In genomic region chr1:8915446-8915845, GRCh38 we compare ENCODE assay signal across 33 cellular contexts. TPM values are rescaled to one million over a fixed set of nuclear protein-coding genes. Genes with fewer than 3 reads are reported as not detected.
DNase-seq lines count a peak whose midpoint lies in the region; ATAC-seq, FAIRE-seq and TF ChIP-seq lines count a peak whose summit lies in the region.
"Had no signal": no experiment of that assay in that cellular context is flagged by ENCODE, and none has a peak within 500 bp of the region (broad histone marks: within the 10 kb centered on the region; RNA-seq: fewer than 3 reads in every experiment).

No MANE protein-coding gene starts in this region.

- H3K4ac ChIP-seq in H9 (ENCODE audit: low read depth, low read length): no peak overlapping the region

- no peaks in the 10 kb centered on the region for H3K23me2 ChIP-seq in H9 (ENCODE audit: insufficient read length, low read depth, low read length, poor library complexity, severe bottlenecking)

- TF ChIP-seq RAD21 in HepG2 (CRISPR knock-in tag; IDR thresholded peaks at IDR 0.05): no peak
- TF ChIP-seq RAD21 in GM12878 (IDR thresholded peaks at IDR 0.05; ENCODE audit: insufficient read depth, low read depth, low read length): no peak

- no peak overlapping the region for H4K91ac ChIP-seq in H9 (ENCODE audit: insufficient read length, low read depth, low read length)

- H3K27me3 ChIP-seq in HepG2 (ENCODE audit: control insufficient read depth in 1 of 2, insufficient read depth in 2 of 2, low read length in 2 of 2) (no peaks in the 10 kb centered on the region; a peak in 1 of 5 replicates), right lobe of liver (no peaks in the 10 kb centered on the region), NT2/D1 (ENCODE audit: insufficient read depth, insufficient read length) (no peaks in the 10 kb centered on the region), GM12878 (replicated peaks in 1 of 2; ENCODE audit: control insufficient read depth in 2 of 2, insufficient read depth in 2 of 2, low read length in 1 of 2) (peaks cover 0 to 3% of the 10 kb centered on the region in 2 experiments; a peak in 3 of 4 replicates), H9 (ENCODE audit: insufficient read depth, low read length) (no peaks in the 10 kb centered on the region)
- H3K27me3 ChIP-seq: BE2C, stomach, thyroid gland had no signal

- SMC1A ChIA-PET in GM12878 (lab: Charles Lee; ENCODE audit: uncharacterized antibody, unreplicated experiment): interaction anchor here (1.0 to 2.7 kb wide), 5 partner anchors 17 to 195 kb away, joined by 3 to 10 read pairs (median 5); no protein-coding TSS in a partner anchor

- no peak overlapping the region for H3T11ph ChIP-seq in H9 (ENCODE audit: low read length)

- DNase-seq in HepG2 (ENCODE audit: low spot score) (no peak), right lobe of liver (no peak), NT2/D1 (ENCODE audit: low read depth, low spot score) (peak; percentile 30), GM12878 (ENCODE audit: low read depth, low spot score) (no peak), H9 (no peak)
- DNase-seq: activated CD4-positive, alpha-beta T cell treated with anti-CD3 and anti-CD28 coated beads for 4 hours; activated naive CD4-positive, alpha-beta T cell; activated T-cell treated with anti-CD3 and anti-CD28 coated beads, Interleukin-2, amount 50 U/mL, for 4 hours; BE2C; COR-L47; effector CD8-positive, alpha-beta T cell; glutamatergic neuron; islet precursor cell; left ventricle myocardium inferior; NCI-H1048; NCI-H1694 treated with DMSO at 0.1 percent for 48 hours; NCI-H2171 treated with DMSO at 0.1 percent for 48 hours; NCI-H524; occipital lobe; RPMI8226; stomach; T-helper 17 cell; thyroid gland had no signal

- H4K20me1 ChIP-seq in HepG2 (ENCODE audit: insufficient read depth, low read length) (no peaks in the 10 kb centered on the region), GM12878 (ENCODE audit: control insufficient read depth, insufficient read depth) (no peaks in the 10 kb centered on the region), H9 (ENCODE audit: control insufficient read depth, insufficient read depth, insufficient read length) (no peaks in the 10 kb centered on the region)

- intact Hi-C loops in HepG2 (cut with micrococcal nuclease; ENCODE audit: unreplicated experiment) (loop anchor here (5.0 kb wide), 1 partner anchor 187 kb away; no protein-coding TSS in a partner anchor), right lobe of liver (cut with DNase I) (no loop called here), GM12878 (cut with micrococcal nuclease; ENCODE audit: unreplicated experiment) (loop anchor here (5.0 kb wide), 1 partner anchor 92 kb away; no protein-coding TSS in a partner anchor)

- no peak overlapping the region for H3K27ac ChIP-seq in HepG2 (ENCODE audit: extremely low read length, insufficient read depth, low read length)
- no peak overlapping the region for H3K27ac ChIP-seq in right lobe of liver
- no peak overlapping the region for H3K27ac ChIP-seq in GM12878 (ENCODE audit: control insufficient read depth, insufficient read depth)
- H3K27ac ChIP-seq in H9 (ENCODE audit: insufficient read length, low read depth, low read length): no peak overlapping the region
- H3K27ac ChIP-seq: left ventricle myocardium inferior, SK-N-MC, stomach, thyroid gland had no signal

- H3K4me3 Mint-ChIP-seq in H9: no peak overlapping the region
- H3K4me3 Mint-ChIP-seq: activated T-cell treated with anti-CD3 and anti-CD28 coated beads, Interleukin-2, amount 50 U/mL, for 4 hours; IgD-negative memory B cell; T-helper 17 cell had no signal

- H3K36me3 ChIP-seq in HepG2 (replicated peaks in 1 of 2; ENCODE audit: control insufficient read depth in 1 of 2, insufficient read depth in 2 of 2, low read length in 2 of 2) (no peaks in the 10 kb centered on the region), right lobe of liver (no peaks in the 10 kb centered on the region), NT2/D1 (ENCODE audit: insufficient read depth, insufficient read length, low read length) (no peaks in the 10 kb centered on the region), GM12878 (ENCODE audit: control insufficient read depth in 2 of 2, insufficient read depth in 2 of 2, low read length in 1 of 2) (no peaks in the 10 kb centered on the region)
- H3K36me3 ChIP-seq: BE2C, left ventricle myocardium inferior, stomach, thyroid gland had no signal

- BruUV-seq in HepG2 (replicated peaks; lab: Mats Ljungman, UMichigan) (no TSS peak), GM12878 (replicated peaks; lab: Mats Ljungman, UMichigan) (no TSS peak)

- RAD21 ChIA-PET in GM12878 (lab: Charles Lee; ENCODE audit: unreplicated experiment): interaction anchor here (1.0 to 1.4 kb wide), 2 partner anchors 90 to 186 kb away, joined by 3 read pairs; no protein-coding TSS in a partner anchor

- no peak overlapping the region for H2BK20ac ChIP-seq in H9 (ENCODE audit: low read depth, low read length, poor library complexity, severe bottlenecking)

- H2BK120ac ChIP-seq in H9 (ENCODE audit: low read depth, low read length, poor library complexity, severe bottlenecking): no peak overlapping the region

- H3K4me1 Mint-ChIP-seq in H9: peaks cover 28 to 39% of the 10 kb centered on the region in 2 experiments

- no peak overlapping the region for H3K4me3 ChIP-seq in HepG2 (replicated peaks in 1 of 3; ENCODE audit: insufficient read depth in 1 of 3, low read depth in 2 of 3, low read length in 3 of 3)
- H3K4me3 ChIP-seq in right lobe of liver: no peak overlapping the region
- no peak overlapping the region for H3K4me3 ChIP-seq in NT2/D1 (ENCODE audit: insufficient read length, low read depth)
- no peak overlapping the region for H3K4me3 ChIP-seq in GM12878
- H3K4me3 ChIP-seq: left ventricle myocardium inferior, SK-N-MC, stomach, thyroid gland had no signal

- H3K9me3 ChIP-seq in HepG2 (ENCODE audit: low read length) (no peaks in the 10 kb centered on the region), right lobe of liver (no peaks in the 10 kb centered on the region), NT2/D1 (ENCODE audit: insufficient read depth, low read length) (no peaks in the 10 kb centered on the region; the same call in 1 of the 2 replicates), GM12878 (replicated peaks; ENCODE audit: control insufficient read depth, insufficient read depth, low read length) (no peaks in the 10 kb centered on the region; the same call in 2 of the 3 replicates), H9 (ENCODE audit: control insufficient read depth, low read depth, low read length) (no peaks in the 10 kb centered on the region)
- H3K9me3 ChIP-seq: BE2C, left ventricle myocardium inferior, stomach, thyroid gland had no signal

- no peak overlapping the region for H2AFZ ChIP-seq in HepG2 (ENCODE audit: low read length)
- no peak overlapping the region for H2AFZ ChIP-seq in GM12878 (ENCODE audit: control insufficient read depth, low read depth, low read length)
- H2AFZ ChIP-seq in H9 (ENCODE audit: low read length): no peak overlapping the region

- H3K9ac ChIP-seq in HepG2 (ENCODE audit: insufficient read depth, low read depth, low read length) (no peak overlapping the region), NT2/D1 (ENCODE audit: insufficient read length, low read depth) (no peak overlapping the region), GM12878 (ENCODE audit: control insufficient read depth, insufficient read depth, low read length) (no peak overlapping the region), H9 (ENCODE audit: extremely low read depth, insufficient read length, low read length) (no peak overlapping the region)

- ATAC-seq in HepG2 (no peak), right lobe of liver (no peak), GM12878 (no peak), GM21367 (IDR thresholded peaks at IDR 0.05; ENCODE audit: unreplicated experiment) (no peak), GM19452 (IDR thresholded peaks at IDR 0.05; ENCODE audit: unreplicated experiment) (no peak), HG02884 (IDR thresholded peaks at IDR 0.05; ENCODE audit: unreplicated experiment) (no peak)
- ATAC-seq: activated T-cell treated with anti-CD3 and anti-CD28 coated beads, Interleukin-2, amount 50 U/mL, for 4 hours; T-helper 17 cell had no signal

- H2BK12ac ChIP-seq in H9 (ENCODE audit: insufficient read length, low read depth, low read length): no peak overlapping the region

- TF ChIP-seq POLR2A in HepG2 (IDR thresholded peaks at IDR 0.05; ENCODE audit: insufficient read depth in 1 of 2, low read depth in 2 of 2, low read length in 2 of 2) (no peak), right lobe of liver (IDR thresholded peaks at IDR 0.05) (no peak), GM12878 (IDR thresholded peaks at IDR 0.05; ENCODE audit: low read depth, low read length) (no peak)

- in situ Hi-C loops in HepG2 (cut with HindIII; ENCODE audit: extremely low pct_ligation_motif_present, low pct_unique_long_range_greater_than_20kb) (loop anchor here (5.0 kb wide), 1 partner anchor 92 kb away; no protein-coding TSS in a partner anchor), GM12878 (cut with MboI) (loop anchor here (5.0 to 10.0 kb wide), 2 partner anchors 72 to 189 kb away; no protein-coding TSS in a partner anchor)

- no peaks in the 10 kb centered on the region for H3K79me1 ChIP-seq in H9 (ENCODE audit: insufficient read depth, low read depth, low read length, poor library complexity, severe bottlenecking)

- no peak overlapping the region for H2AK5ac ChIP-seq in H9 (ENCODE audit: insufficient read length, low read length)

- no peak for TF ChIP-seq CTCF in HepG2 (CRISPR knock-in tag; IDR thresholded peaks at IDR 0.05)
- no peak for TF ChIP-seq CTCF in right lobe of liver (IDR thresholded peaks at IDR 0.05)
- TF ChIP-seq CTCF in GM12878 (IDR thresholded peaks at IDR 0.05 in 2 of 3, conservative IDR thresholded peaks at IDR 0.05 in 1 of 3; ENCODE audit: control insufficient read depth in 2 of 3, extremely low read depth in 1 of 3, insufficient read depth in 1 of 3, low read depth in 3 of 3, low read length in 3 of 3): no peak
- no peak for TF ChIP-seq CTCF in H9 (conservative IDR thresholded peaks at IDR 0.05)

- no peak overlapping the region for H3K56ac ChIP-seq in H9 (ENCODE audit: insufficient read length, low read depth, low read length)

- H3K36me3 Mint-ChIP-seq in H9 (ENCODE audit: insufficient read depth in 1 of 3, low read depth in 3 of 3): peaks cover 2 to 12% (median 11%) of the 10 kb centered on the region in 3 experiments; a peak in 6 of 7 replicates
- H3K36me3 Mint-ChIP-seq: IgD-negative memory B cell had no signal

- H3K27ac Mint-ChIP-seq in H9: peak overlapping the region in 1 of 3 experiments; percentile 86; a peak in 3 of 7 replicates
- H3K27ac Mint-ChIP-seq: T-helper 17 cell had no signal

- H3K4me2 ChIP-seq in HepG2 (ENCODE audit: low read depth, low read length): no peak overlapping the region
- H3K4me2 ChIP-seq in GM12878 (ENCODE audit: control insufficient read depth, insufficient read depth): no peak overlapping the region
- no peak overlapping the region for H3K4me2 ChIP-seq in H9 (ENCODE audit: insufficient read depth, insufficient read length, low read length)

- H4K5ac ChIP-seq in H9 (ENCODE audit: insufficient read length, low read depth, low read length): no peak overlapping the region

- POLR2A ChIA-PET in HepG2 (lab: Yijun Ruan, JAX) (interaction anchor here (1.6 to 2.4 kb wide), 2 partner anchors 35 to 38 kb away, joined by 5 to 12 read pairs; partner anchors contain the start of gene ENO1), GM12878 (lab: Charles Lee) (no interaction called here)

- H3K4me1 ChIP-seq in HepG2 (ENCODE audit: insufficient read depth, low read length) (peaks cover 70% of the 10 kb centered on the region), right lobe of liver (no peaks in the 10 kb centered on the region), NT2/D1 (ENCODE audit: insufficient read depth, insufficient read length) (no peaks in the 10 kb centered on the region), GM12878 (ENCODE audit: control insufficient read depth, insufficient read depth, low read length) (no peaks in the 10 kb centered on the region), H9 (ENCODE audit: insufficient read depth, low read length) (no peaks in the 10 kb centered on the region)
- H3K4me1 ChIP-seq: BE2C, left ventricle myocardium inferior had no signal

- H3K14ac ChIP-seq in H9 (ENCODE audit: insufficient read depth, low read length): no peak overlapping the region

- H4K8ac ChIP-seq in H9 (replicated peaks; ENCODE audit: insufficient read length, low read depth, low read length): no peak overlapping the region

- no peak overlapping the region for H2BK5ac ChIP-seq in H9 (ENCODE audit: insufficient read length, low read length)

- H3K27me3 Mint-ChIP-seq in H9 (ENCODE audit: low read depth): peaks cover 3% of the 10 kb centered on the region; the same call in 1 of the 2 replicates
- H3K27me3 Mint-ChIP-seq: T-helper 17 cell had no signal

- no peaks in the 10 kb centered on the region for H3K79me2 ChIP-seq in HepG2 (ENCODE audit: insufficient read depth, low read length)
- no peaks in the 10 kb centered on the region for H3K79me2 ChIP-seq in GM12878 (ENCODE audit: control insufficient read depth, insufficient read depth, low read length)
- no peaks in the 10 kb centered on the region for H3K79me2 ChIP-seq in H9 (ENCODE audit: insufficient read depth, low read length)

- CTCF ChIA-PET in HepG2 (lab: Yijun Ruan, JAX; ENCODE audit: low intra/inter-chr PET ratio, low total read pairs) (no interaction called here), GM12878 (lab: Yijun Ruan, JAX) (interaction anchor here (0.7 to 2.9 kb wide), 5 partner anchors 72 to 899 kb away, joined by 3 to 22 read pairs (median 9); no protein-coding TSS in a partner anchor)

- H3K9me3 Mint-ChIP-seq in H9: peaks cover 6 to 11% of the 10 kb centered on the region in 2 experiments
- H3K9me3 Mint-ChIP-seq: activated T-cell treated with anti-CD3 and anti-CD28 coated beads, Interleukin-2, amount 50 U/mL, for 4 hours; IgD-negative memory B cell had no signal

- TF ChIP-seq EP300 in HepG2 (IDR thresholded peaks at IDR 0.05; ENCODE audit: low read depth in 2 of 2, low read length in 2 of 2) (no peak), HepG2 (CRISPR knock-in tag; IDR thresholded peaks at IDR 0.05; ENCODE audit: borderline replicate concordance) (no peak), GM12878 (IDR thresholded peaks at IDR 0.05; ENCODE audit: borderline replicate concordance in 1 of 2, control insufficient read depth in 1 of 2, low read depth in 2 of 2, low read length in 2 of 2) (no peak)

- H2BK15ac ChIP-seq in H9 (ENCODE audit: low read depth, low read length): no peak overlapping the region

- no peak overlapping the region for H3K23ac ChIP-seq in H9 (ENCODE audit: insufficient read length, low read depth, low read length)

- H3K18ac ChIP-seq in H9 (ENCODE audit: insufficient read length, low read depth, low read length): no peak overlapping the region

- 4% methylated on average over 3 of the region's 3 CpGs for WGBS in HepG2 (ENCODE audit: low lambda C conversion rate)
- WGBS in right lobe of liver (ENCODE audit: insufficient coverage, low coverage, low lambda C conversion rate, missing lambda C conversion rate): 44% methylated on average over 3 of the region's 3 CpGs
- 1% methylated on average over 3 of the region's 3 CpGs for WGBS in GM12878 (ENCODE audit: insufficient coverage, insufficient replicate concordance, low lambda C conversion rate, missing lambda C conversion rate)
- WGBS in H9 (ENCODE audit: extremely low coverage, insufficient read length, low lambda C conversion rate): no CpG with 5 or more reads among the region's 3 CpGs

- FAIRE-seq in HepG2 (lab: Jason Lieb, UNC) (no peak), GM12878 (lab: Jason Lieb, UNC) (no peak)
- FAIRE-seq: bronchial epithelial cell, colon had no signal

RNA-seq across cellular contexts. Expression of gene CA6, which starts 30.2 kb away (rescaled TPM):
- total RNA-seq in HepG2 (2016; rRNA removed; fragmentation: Illumina TruSeq; extraction: Trizol) (not detected in 2 replicates), right lobe of liver (not detected), GM12878 (2014; rRNA removed) (not detected in 2 replicates), GM12878 (2014; rRNA removed; fragmentation: Illumina TruSeq; extraction: Trizol) (not detected in 2 replicates), GM12878 (2021) (not detected in 2 replicates), H9 (2021) (not detected in 2 replicates)
- not detected in 2 replicates for total RNA-seq in HepG2 (2016; cell fraction: cytosol; rRNA removed; fragmentation: Illumina TruSeq; extraction: Trizol; ENCODE audit: low read depth)
- not detected in 2 replicates for total RNA-seq in HepG2 (2016; cell fraction: insoluble cytoplasmic fraction; rRNA removed; fragmentation: Illumina TruSeq; extraction: Trizol)
- not detected in 2 replicates for total RNA-seq in HepG2 (2016; cell fraction: membrane; rRNA removed; fragmentation: Illumina TruSeq; extraction: Trizol)
- total RNA-seq in HepG2 (2016; cell fraction: nucleus; rRNA removed; fragmentation: Illumina TruSeq; extraction: Trizol): not detected in 2 replicates
- polyA plus RNA-seq in HepG2 (2011; rRNA removed) (not detected in 2 replicates), GM12878 (2011; rRNA removed) (not detected in 2 replicates), GM12878 (2014; fragmentation: Illumina TruSeq; extraction: Trizol) (not detected in 2 replicates), GM12878 (2014; fragmentation: Nextera tagmentation; extraction: Ambion mirVana) (not detected), GM12878 (2014; rRNA removed) (not detected in 2 replicates), GM12878 (2016; fragmentation: Nextera tagmentation; extraction: Ambion mirVana) (not detected)
- polyA plus RNA-seq in HepG2 (2011; cell fraction: cytosol; rRNA removed): not detected in 2 replicates
- not detected in 2 replicates for polyA plus RNA-seq in HepG2 (2011; cell fraction: nucleus; rRNA removed)
- not detected in 2 replicates for polyA plus RNA-seq in HepG2 (2012)
- polyA plus RNA-seq in HepG2 (2016; cell fraction: cytosol; fragmentation: Illumina TruSeq; extraction: Trizol; ENCODE audit: low read depth): not detected in 2 replicates
- not detected in 2 replicates for polyA plus RNA-seq in HepG2 (2016; cell fraction: insoluble cytoplasmic fraction; fragmentation: Illumina TruSeq; extraction: Trizol; ENCODE audit: low read depth)
- polyA plus RNA-seq in HepG2 (2016; cell fraction: membrane; fragmentation: Illumina TruSeq; extraction: Trizol; ENCODE audit: low read depth): not detected in 2 replicates
- not detected in 2 replicates for polyA plus RNA-seq in HepG2 (2016; cell fraction: nucleus; fragmentation: Illumina TruSeq; extraction: Trizol; ENCODE audit: insufficient read depth, low read depth)
- polyA minus RNA-seq in HepG2 (2011; rRNA and poly(A)+ RNA removed; ENCODE audit: low replicate concordance): not detected in 2 replicates
- polyA minus RNA-seq in HepG2 (2011; cell fraction: cytosol; rRNA and poly(A)+ RNA removed): not detected in 2 replicates
- polyA minus RNA-seq in HepG2 (2011; cell fraction: nucleus; rRNA and poly(A)+ RNA removed): not detected in 2 replicates
- total RNA-seq in GM12878 (2013; cell fraction: nucleolus; rRNA removed): not detected in 2 replicates
- polyA plus RNA-seq in GM12878 (2011; ENCODE audit: low read depth): not detected
- not detected in 2 replicates for polyA plus RNA-seq in GM12878 (2011; cell fraction: cytosol; rRNA removed)
- polyA plus RNA-seq in GM12878 (2011; cell fraction: nucleus; rRNA removed): not detected in 2 replicates
- polyA plus RNA-seq in GM12878 (2012): not detected in 2 replicates
- polyA minus RNA-seq in GM12878 (2011; rRNA and poly(A)+ RNA removed): not detected in 2 replicates
- not detected in 2 replicates for polyA minus RNA-seq in GM12878 (2011; cell fraction: cytosol; rRNA and poly(A)+ RNA removed)
- polyA minus RNA-seq in GM12878 (2011; cell fraction: nucleus; rRNA and poly(A)+ RNA removed): not detected in 2 replicates
- total RNA-seq: bronchial epithelial cell, epithelial cell of proximal tubule, left ventricle myocardium inferior, mesenteric fat pad, occipital lobe, skeletal muscle tissue, stomach, thyroid gland had no signal
- polyA plus RNA-seq: IgD-negative memory B cell, stomach had no signal

RNA-seq across cellular contexts. Expression of gene ENO1, which starts 37.0 kb away (rescaled TPM):
- total RNA-seq in HepG2 (2016; rRNA removed; fragmentation: Illumina TruSeq; extraction: Trizol) (1,559 and 2,216 TPM in 2 replicates), right lobe of liver (100 to 1,000 TPM; 314 to 792 (median 539) TPM), GM12878 (2014; rRNA removed) (2,091 and 2,104 TPM in 2 replicates), GM12878 (2014; rRNA removed; fragmentation: Illumina TruSeq; extraction: Trizol) (1,863 and 1,937 TPM in 2 replicates), GM12878 (2021) (1,850 and 1,883 TPM in 2 replicates), H9 (2021) (1,781 and 1,786 TPM in 2 replicates)
- 233 and 251 TPM in 2 replicates for total RNA-seq in HepG2 (2016; cell fraction: cytosol; rRNA removed; fragmentation: Illumina TruSeq; extraction: Trizol; ENCODE audit: low read depth)
- 1,559 and 2,270 TPM in 2 replicates for total RNA-seq in HepG2 (2016; cell fraction: insoluble cytoplasmic fraction; rRNA removed; fragmentation: Illumina TruSeq; extraction: Trizol)
- 352 and 366 TPM in 2 replicates for total RNA-seq in HepG2 (2016; cell fraction: membrane; rRNA removed; fragmentation: Illumina TruSeq; extraction: Trizol)
- total RNA-seq in HepG2 (2016; cell fraction: nucleus; rRNA removed; fragmentation: Illumina TruSeq; extraction: Trizol): 647 and 688 TPM in 2 replicates
- polyA plus RNA-seq in HepG2 (2011; rRNA removed) (2,835 and 3,103 TPM in 2 replicates), GM12878 (2011; rRNA removed) (3,232 and 3,745 TPM in 2 replicates), GM12878 (2014; fragmentation: Illumina TruSeq; extraction: Trizol) (1,358 and 1,983 TPM in 2 replicates), GM12878 (2014; fragmentation: Nextera tagmentation; extraction: Ambion mirVana) (1,000 to 10,000 TPM; 3,300 to 4,219 TPM), GM12878 (2014; rRNA removed) (1,935 and 1,951 TPM in 2 replicates), GM12878 (2016; fragmentation: Nextera tagmentation; extraction: Ambion mirVana) (1,000 to 10,000 TPM; 2,558 to 2,669 TPM)
- polyA plus RNA-seq in HepG2 (2011; cell fraction: cytosol; rRNA removed): 2,814 and 3,536 TPM in 2 replicates
- polyA plus RNA-seq in HepG2 (2011; cell fraction: nucleus; rRNA removed): 1,312 and 1,364 TPM in 2 replicates
- 2,599 and 3,087 TPM in 2 replicates for polyA plus RNA-seq in HepG2 (2012)
- polyA plus RNA-seq in HepG2 (2016; cell fraction: cytosol; fragmentation: Illumina TruSeq; extraction: Trizol; ENCODE audit: low read depth): 244 and 257 TPM in 2 replicates
- polyA plus RNA-seq in HepG2 (2016; cell fraction: insoluble cytoplasmic fraction; fragmentation: Illumina TruSeq; extraction: Trizol; ENCODE audit: low read depth): 2,184 and 2,214 TPM in 2 replicates
- polyA plus RNA-seq in HepG2 (2016; cell fraction: membrane; fragmentation: Illumina TruSeq; extraction: Trizol; ENCODE audit: low read depth): 258 and 284 TPM in 2 replicates
- 796 and 841 TPM in 2 replicates for polyA plus RNA-seq in HepG2 (2016; cell fraction: nucleus; fragmentation: Illumina TruSeq; extraction: Trizol; ENCODE audit: insufficient read depth, low read depth)
- polyA minus RNA-seq in HepG2 (2011; rRNA and poly(A)+ RNA removed; ENCODE audit: low replicate concordance): 4,265 and 4,548 TPM in 2 replicates
- 2,231 and 2,479 TPM in 2 replicates for polyA minus RNA-seq in HepG2 (2011; cell fraction: cytosol; rRNA and poly(A)+ RNA removed)
- 525 and 715 TPM in 2 replicates for polyA minus RNA-seq in HepG2 (2011; cell fraction: nucleus; rRNA and poly(A)+ RNA removed)
- total RNA-seq in GM12878 (2013; cell fraction: nucleolus; rRNA removed): 1,080 and 1,100 TPM in 2 replicates
- polyA plus RNA-seq in GM12878 (2011; ENCODE audit: low read depth): 1,510 TPM
- 3,954 and 4,686 TPM in 2 replicates for polyA plus RNA-seq in GM12878 (2011; cell fraction: cytosol; rRNA removed)
- 2,823 and 3,284 TPM in 2 replicates for polyA plus RNA-seq in GM12878 (2011; cell fraction: nucleus; rRNA removed)
- polyA plus RNA-seq in GM12878 (2012): 2,617 and 3,014 TPM in 2 replicates
- polyA minus RNA-seq in GM12878 (2011; rRNA and poly(A)+ RNA removed): 3,220 and 5,413 TPM in 2 replicates
- polyA minus RNA-seq in GM12878 (2011; cell fraction: cytosol; rRNA and poly(A)+ RNA removed): 1,559 and 1,564 TPM in 2 replicates
- polyA minus RNA-seq in GM12878 (2011; cell fraction: nucleus; rRNA and poly(A)+ RNA removed): 601 and 693 TPM in 2 replicates

Comparison
In these comparisons a context has a peak if more than half of its experiments do, and no peak if none do; other contexts are left out.
1. intact Hi-C loops: an anchor here in HepG2 (5.0 kb wide) and GM12878 (5.0 kb wide); none called in right lobe of liver.